Comparison of ENCODE assay signal across 1 cellular context in the genomic region with DNA sequence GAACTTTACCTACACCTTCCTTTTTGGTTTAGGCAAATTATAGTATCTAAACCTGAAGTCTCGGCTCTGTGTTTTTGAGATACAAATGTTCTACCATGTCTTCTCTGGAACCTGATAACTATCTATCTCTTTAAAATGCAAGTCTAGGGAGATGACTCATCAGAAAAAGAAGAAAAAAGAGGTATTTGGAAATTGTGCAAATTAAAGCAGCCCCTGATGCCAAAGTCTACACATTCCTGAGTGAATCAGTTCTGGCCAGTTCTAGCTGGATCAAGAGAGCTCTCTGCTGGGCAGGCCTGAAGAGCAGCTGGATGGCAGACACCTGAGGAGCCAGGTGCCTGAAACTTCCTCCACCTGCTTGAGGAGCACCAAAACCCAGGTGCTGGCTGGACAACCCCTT.
A peak's percentile ranks its signal among the peaks of the same experiment; 100 is the strongest.
TF ChIP-seq lines count a peak whose summit lies in the region.
"Not testable (repeated sequence)": the region's sequence is repeated elsewhere in the genome, so short reads cannot be mapped to it uniquely, and the experiment has no call there.

No MANE protein-coding gene starts in this region.

TF ChIP-seq in K562, 482 proteins besides CTCF, POLR2A, EP300 and RAD21 (continued from another document):
- TF ChIP-seq, protein P1, sequence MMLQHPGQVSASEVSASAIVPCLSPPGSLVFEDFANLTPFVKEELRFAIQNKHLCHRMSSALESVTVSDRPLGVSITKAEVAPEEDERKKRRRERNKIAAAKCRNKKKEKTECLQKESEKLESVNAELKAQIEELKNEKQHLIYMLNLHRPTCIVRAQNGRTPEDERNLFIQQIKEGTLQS (IDR thresholded peaks at IDR 0.05): peak; percentile 75
- TF ChIP-seq, protein P1 (CRISPR knock-in tag; conservative IDR thresholded peaks at IDR 0.05): not testable (repeated sequence)
- peak; percentile 28; the same call in 1 of the 2 replicates for TF ChIP-seq KLF16 (IDR thresholded peaks at IDR 0.05)
- peak; percentile 49; the same call in 1 of the 2 replicates for TF ChIP-seq SMARCE1 (IDR thresholded peaks at IDR 0.05)
- TF ChIP-seq NFE2L1 (tag; IDR thresholded peaks at IDR 0.05; ENCODE audit: borderline replicate concordance, low read depth): peak; percentile 95
- peak; percentile 41; the same call in 1 of the 2 replicates for TF ChIP-seq SMARCA4 (IDR thresholded peaks at IDR 0.05)
- TF ChIP-seq FOSL1 (tag; conservative IDR thresholded peaks at IDR 0.05): 0 out of 2 replicates have a peak, but pooled peaks have one; percentile 27
- TF ChIP-seq MAFG (tag; conservative IDR thresholded peaks at IDR 0.05): peak; percentile 97
- TF ChIP-seq MAFK (IDR thresholded peaks at IDR 0.05; ENCODE audit: low read length): peak; percentile 60; the same call in 1 of the 2 replicates
- peak; percentile 91 for TF ChIP-seq ZNF316 (IDR thresholded peaks at IDR 0.05)
- 0 out of 4 replicates have a peak, but pooled peaks of 1 of the 2 experiments have one; percentile 13 for TF ChIP-seq NRF1 (conservative IDR thresholded peaks at IDR 0.05 in 1 of 2, IDR thresholded peaks at IDR 0.05 in 1 of 2)
- 0 out of 2 replicates have a peak, but pooled peaks have one; percentile 22 for TF ChIP-seq CTBP1 (IDR thresholded peaks at IDR 0.05; ENCODE audit: borderline replicate concordance)
- TF ChIP-seq ARID1B (IDR thresholded peaks at IDR 0.05): peak; percentile 49
- peak; percentile 59; the same call in 1 of the 2 replicates for TF ChIP-seq MAFF (IDR thresholded peaks at IDR 0.05; ENCODE audit: low read length)
- peak; percentile 59 for TF ChIP-seq NFE2 (IDR thresholded peaks at IDR 0.05; ENCODE audit: low read depth)
- TF ChIP-seq JUND (IDR thresholded peaks at IDR 0.05; ENCODE audit: borderline replicate concordance, low read depth, low read length): peak; percentile 40; the same call in 1 of the 2 replicates
- 0 out of 3 replicates have a peak, but pooled peaks have one; percentile 23 for TF ChIP-seq JUND (tag; IDR thresholded peaks at IDR 0.05; ENCODE audit: borderline replicate concordance, low read depth, low read length)
- peak; percentile 89 for TF ChIP-seq C11orf30 (IDR thresholded peaks at IDR 0.05; ENCODE audit: low read depth)
- TF ChIP-seq TRIM24 (IDR thresholded peaks at IDR 0.05): peak in 1 of 2 experiments; percentile 19; a peak in 1 of 4 replicates
